ENCODE assay signal across 16 cellular contexts in genomic region chr3:113221703-113222257, GRCh38. TPM values are rescaled to one million over a fixed set of nuclear protein-coding genes. Genes with fewer than 3 reads are reported as not detected.
A peak's percentile ranks its signal among the peaks of the same experiment; 100 is the strongest.
DNase-seq lines count a peak whose midpoint lies in the region; ATAC-seq and TF ChIP-seq lines count a peak whose summit lies in the region.
"Had no signal": no experiment of that assay in that cellular context is flagged by ENCODE, and none has a peak within 500 bp of the region (broad histone marks: within the 10 kb centered on the region; RNA-seq: fewer than 3 reads in every experiment).

No MANE protein-coding gene starts in this region.

- H2AFZ ChIP-seq in IMR-90 (replicated peaks; ENCODE audit: low read length, poor library complexity) = no peak overlapping the region

- H2BK120ac ChIP-seq in IMR-90 (ENCODE audit: low read depth, low read length) = no peak overlapping the region

- H3K4me1 ChIP-seq in IMR-90 (ENCODE audit: control insufficient read depth, insufficient read depth, low read length) (peaks cover 13% of the 10 kb centered on the region), stomach (peaks cover 0 to 72% (median 19%) of the 10 kb centered on the region in 4 donors)
- H3K4me1 ChIP-seq in CD8-positive, alpha-beta T cell (ENCODE audit: insufficient read depth, low read length) = peaks cover 5% of the 10 kb centered on the region

- H3K9me3 Mint-ChIP-seq in endothelial cell (ENCODE audit: unreplicated experiment) = no peaks in the 10 kb centered on the region
- no peaks in the 10 kb centered on the region for H3K9me3 Mint-ChIP-seq in nephron
- H3K9me3 Mint-ChIP-seq in CD8-positive, alpha-beta T cell = no peaks in the 10 kb centered on the region

- H3K36me3 Mint-ChIP-seq in endothelial cell (ENCODE audit: low read depth, unreplicated experiment) = no peaks in the 10 kb centered on the region
- H3K36me3 Mint-ChIP-seq in nephron (ENCODE audit: low read depth) = peaks cover 88% of the 10 kb centered on the region
- no peaks in the 10 kb centered on the region for H3K36me3 Mint-ChIP-seq in CD8-positive, alpha-beta T cell

- no peak for DNase-seq in IMR-90
- DNase-seq in endothelial cell (ENCODE audit: low spot score) = no peak
- no peak for DNase-seq in stomach
- DNase-seq in CD8-positive, alpha-beta T cell = no peak
- no peak for DNase-seq in iPS-NIHi7 (ENCODE audit: extremely low spot score)
- no peak for DNase-seq in kidney tubule cell (ENCODE audit: low spot score)
- DNase-seq: Karpas-422, NCI-H187 treated with DMSO at 0.1 percent for 48 hours, NCI-H2171, NCI-H82 had no signal

- H3K27ac Mint-ChIP-seq in endothelial cell (ENCODE audit: unreplicated experiment) (peak overlapping the region; percentile 11), nephron (peak overlapping the region; percentile 78 to 89 (median 81))
- no peak overlapping the region for H3K27ac Mint-ChIP-seq in CD8-positive, alpha-beta T cell
- H3K27ac Mint-ChIP-seq: B cell had no signal

- CTCF ChIA-PET in IMR-90 (lab: Yijun Ruan, JAX) = no interaction called here
- CTCF ChIA-PET in CD8-positive, alpha-beta T cell (lab: Charles Lee) = no interaction called here

- no peaks in the 10 kb centered on the region for H3K27me3 ChIP-seq in IMR-90 (ENCODE audit: control insufficient read depth, insufficient read depth, low read length)
- no peaks in the 10 kb centered on the region for H3K27me3 ChIP-seq in stomach
- H3K27me3 ChIP-seq in CD8-positive, alpha-beta T cell (ENCODE audit: insufficient read depth, low read length) = no peaks in the 10 kb centered on the region

- TF ChIP-seq RAD21 in IMR-90 (IDR thresholded peaks at IDR 0.05; ENCODE audit: low read length) = no peak

- H3K9me3 ChIP-seq in IMR-90 (ENCODE audit: control insufficient read depth, insufficient read depth, low read length) (no peaks in the 10 kb centered on the region), stomach (no peaks in the 10 kb centered on the region)
- no peaks in the 10 kb centered on the region for H3K9me3 ChIP-seq in CD8-positive, alpha-beta T cell (ENCODE audit: low read length)

- H3K27me3 Mint-ChIP-seq in endothelial cell (ENCODE audit: unreplicated experiment) (peaks cover 5% of the 10 kb centered on the region), nephron (ENCODE audit: low read depth) (no peaks in the 10 kb centered on the region)
- H3K27me3 Mint-ChIP-seq in CD8-positive, alpha-beta T cell (ENCODE audit: low read depth) = peaks cover 14% of the 10 kb centered on the region

- no peak for TF ChIP-seq EP300 in stomach (IDR thresholded peaks at IDR 0.05)

- no TSS peak for BruUV-seq in IMR-90 (replicated peaks; lab: Mats Ljungman, UMichigan)

- H3K56ac ChIP-seq in IMR-90 (ENCODE audit: extremely low read depth, insufficient read depth, low read length) = no peak overlapping the region

- H3K18ac ChIP-seq in IMR-90 (ENCODE audit: low read depth, low read length) = no peak overlapping the region

- no peak overlapping the region for H3K23ac ChIP-seq in IMR-90 (ENCODE audit: low read depth, low read length)

- peaks cover 45% of the 10 kb centered on the region for H3K4me1 Mint-ChIP-seq in endothelial cell (ENCODE audit: unreplicated experiment)
- H3K4me1 Mint-ChIP-seq in nephron = peaks cover 87% of the 10 kb centered on the region
- peaks cover 14% of the 10 kb centered on the region for H3K4me1 Mint-ChIP-seq in CD8-positive, alpha-beta T cell (ENCODE audit: low read depth)

- no peak overlapping the region for H4K91ac ChIP-seq in IMR-90 (ENCODE audit: insufficient read depth, low read depth, low read length)

- 60% methylated on average over 1 of the region's 2 CpGs; no CpG with 5 or more reads in 1 of the 2 experiments for WGBS in IMR-90 (ENCODE audit: extremely low coverage in 2 of 2, insufficient read length in 1 of 2), 2 experiments
- 49 to 59% (median 54%) methylated on average over 2 of the region's 2 CpGs for WGBS in stomach, 5 donors

- no peak overlapping the region for H4K8ac ChIP-seq in IMR-90 (ENCODE audit: low read depth in 2 of 2, low read length in 2 of 2)

- H3K4me3 Mint-ChIP-seq in endothelial cell (ENCODE audit: unreplicated experiment) (peak overlapping the region; percentile 6), nephron (peak overlapping the region; percentile 2 to 57 (median 24))
- no peak overlapping the region for H3K4me3 Mint-ChIP-seq in CD8-positive, alpha-beta T cell
- H3K4me3 Mint-ChIP-seq: B cell had no signal

- no peak overlapping the region for H2BK5ac ChIP-seq in IMR-90 (ENCODE audit: low read depth, low read length, poor library complexity, severe bottlenecking)

- no peak overlapping the region for H3K14ac ChIP-seq in IMR-90 (replicated peaks; ENCODE audit: low read depth, low read length)

- no peaks in the 10 kb centered on the region for H3K79me1 ChIP-seq in IMR-90 (ENCODE audit: low read depth in 1 of 2, low read length in 2 of 2)

- in situ Hi-C loops in IMR-90 (cut with MboI; ENCODE audit: low sequenced_read_pairs) = no loop called here

- H3K36me3 ChIP-seq in IMR-90 (ENCODE audit: control insufficient read depth, insufficient read depth, low read length) = peaks cover 29% of the 10 kb centered on the region
- H3K36me3 ChIP-seq in stomach = peaks cover 0 to 25% (median 13%) of the 10 kb centered on the region in 4 donors
- H3K36me3 ChIP-seq in CD8-positive, alpha-beta T cell (ENCODE audit: insufficient read depth, low read length) = no peaks in the 10 kb centered on the region

- 0 out of 2 replicates have a peak, but pooled peaks cover 7% of the 10 kb centered on the region for H3K9me1 ChIP-seq in IMR-90 (ENCODE audit: insufficient read depth, low read length)

- no peak overlapping the region for H3K4ac ChIP-seq in IMR-90 (ENCODE audit: low read depth, low read length)

- H2AK5ac ChIP-seq in IMR-90 (ENCODE audit: low read depth, low read length) = 0 out of 2 replicates have a peak overlapping the region, but pooled peaks have one; percentile 5

- ATAC-seq in IMR-90 (ENCODE audit: low read depth) (no peak), HG02763 (IDR thresholded peaks at IDR 0.05; ENCODE audit: unreplicated experiment) (no peak)
- ATAC-seq in CD8-positive, alpha-beta T cell = no peak
- ATAC-seq: Panc1, Right ventricle myocardium inferior had no signal

- no peak overlapping the region for H2BK15ac ChIP-seq in IMR-90 (ENCODE audit: low read depth, low read length)

- dilution Hi-C loops in IMR-90 (cut with HindIII; ENCODE audit: low sequenced_read_pairs, unreplicated experiment) = no loop called here

- H3K27ac ChIP-seq in IMR-90 (ENCODE audit: insufficient read depth, low read length) (no peak overlapping the region), stomach (peak overlapping the region in 3 of 5 donors; percentile 17 to 61 (median 25))
- H3K27ac ChIP-seq in CD8-positive, alpha-beta T cell (ENCODE audit: low read depth, low read length) = no peak overlapping the region

- no peak overlapping the region for H4K5ac ChIP-seq in IMR-90 (ENCODE audit: low read depth, low read length)

- H3K4me3 ChIP-seq in IMR-90 (ENCODE audit: insufficient read depth, low read depth, low read length) = no peak overlapping the region
- no peak overlapping the region for H3K4me3 ChIP-seq in stomach
- no peak overlapping the region for H3K4me3 ChIP-seq in CD8-positive, alpha-beta T cell (ENCODE audit: low read depth, low read length)

- H3K9ac ChIP-seq in IMR-90 (ENCODE audit: low read depth, low read length) = no peak overlapping the region

- POLR2A ChIA-PET in IMR-90 (lab: Charles Lee; ENCODE audit: unreplicated experiment) = no interaction called here
- POLR2A ChIA-PET in CD8-positive, alpha-beta T cell (lab: Charles Lee) = no interaction called here

- no peak for TF ChIP-seq POLR2A in IMR-90 (IDR thresholded peaks at IDR 0.05; ENCODE audit: low read depth, low read length)
- TF ChIP-seq POLR2A in stomach (IDR thresholded peaks at IDR 0.05) = no peak

- no peak overlapping the region for H3K4me2 ChIP-seq in IMR-90 (ENCODE audit: low read depth, low read length)

- intact Hi-C loops in IMR-90 (cut with micrococcal nuclease) = no loop called here
- intact Hi-C loops in stomach (cut with DNase I; ENCODE audit: low total_unique reads) = no loop called here
- intact Hi-C loops in CD8-positive, alpha-beta T cell (cut with DNase I, micrococcal nuclease) = no loop called here

- no peak for TF ChIP-seq CTCF in IMR-90 (conservative IDR thresholded peaks at IDR 0.05; ENCODE audit: low read depth, low read length)
- no peak for TF ChIP-seq CTCF in endothelial cell (IDR thresholded peaks at IDR 0.05; ENCODE audit: unreplicated experiment)
- TF ChIP-seq CTCF in nephron (IDR thresholded peaks at IDR 0.05; ENCODE audit: unreplicated experiment in 3 of 3) = no peak
- TF ChIP-seq CTCF in stomach (IDR thresholded peaks at IDR 0.05) = no peak
- no peak for TF ChIP-seq CTCF in CD8-positive, alpha-beta T cell (IDR thresholded peaks at IDR 0.05)

- no peak overlapping the region for H2BK20ac ChIP-seq in IMR-90 (ENCODE audit: low read depth, low read length)

- H4K20me1 ChIP-seq in IMR-90 (ENCODE audit: insufficient read depth, low read length) = no peaks in the 10 kb centered on the region

- H2AK9ac ChIP-seq in IMR-90 (replicated peaks; ENCODE audit: low read depth, low read length, poor library complexity) = no peak overlapping the region

TF ChIP-seq in IMR-90, 13 proteins besides CTCF, POLR2A, EP300 and RAD21 (continues in another document):
- TF ChIP-seq BHLHE40 (IDR thresholded peaks at IDR 0.05; ENCODE audit: low read depth, low read length) (no peak), MAFK (IDR thresholded peaks at IDR 0.05; ENCODE audit: low read depth, low read length) (no peak), MXI1 (IDR thresholded peaks at IDR 0.05; ENCODE audit: borderline replicate concordance, low read depth, low read length) (no peak), USF2 (IDR thresholded peaks at IDR 0.05; ENCODE audit: low read depth, low read length) (no peak), RCOR1 (IDR thresholded peaks at IDR 0.05; ENCODE audit: insufficient replicate concordance, low read length) (no peak), RFX5 (IDR thresholded peaks at IDR 0.05; ENCODE audit: low read depth, low read length) (no peak), CEBPB (IDR thresholded peaks at IDR 0.05; ENCODE audit: low read depth, low read length) (no peak)

RNA-seq across cellular contexts. Expression of gene BOC, which starts 10.4 kb away (rescaled TPM):
- total RNA-seq in IMR-90 (2012; rRNA removed) (5.3 and 6.8 TPM in 2 replicates), endothelial cell (ENCODE audit: unreplicated experiment) (3.8 TPM), stomach (10 to 100 TPM in 4 of 5 donors, 1 to 10 TPM in 1; 9.8 to 51.3 (median 32.2) TPM)
- polyA plus RNA-seq in IMR-90 (2012; rRNA removed) (13.6 and 15.2 TPM in 2 replicates), stomach (10 to 100 TPM in 1 of 3 donors, 1 to 10 TPM in 2; 5.2 to 17.5 (median 8.8) TPM)
- polyA plus RNA-seq in IMR-90 (2012; cell fraction: cytosol; rRNA removed) = 7.2 and 13.2 TPM in 2 replicates
- 15.6 and 22.1 TPM in 2 replicates for polyA plus RNA-seq in IMR-90 (2012; cell fraction: nucleus; rRNA removed; ENCODE audit: low replicate concordance)
- total RNA-seq in CD8-positive, alpha-beta T cell = not detected
- total RNA-seq: NCI-H460 had no signal

Comparison
In these comparisons a context has a peak if more than half of its experiments do, and no peak if none do; other contexts are left out.
1. H3K27ac ChIP-seq: peak in stomach (3 of 5); none in IMR-90 (single experiment) and CD8-positive, alpha-beta T cell (single experiment).